8 cellular contexts compared by ENCODE assay signal in genomic region chr7:141533149-141533949, GRCh38. TPM values are rescaled to one million over a fixed set of nuclear protein-coding genes. Genes with fewer than 3 reads are reported as not detected.
A peak's percentile ranks its signal among the peaks of the same experiment; 100 is the strongest.
DNase-seq lines count a peak whose midpoint lies in the region; ATAC-seq and TF ChIP-seq lines count a peak whose summit lies in the region.

No MANE protein-coding gene starts in this region.

- no peak overlapping the region for H3K4me3 ChIP-seq in mucosa of descending colon

- peak; percentile 82 for TF ChIP-seq CTCF in mucosa of descending colon (IDR thresholded peaks at IDR 0.05)

- H3K27ac Mint-ChIP-seq in activated CD8-positive, alpha-beta memory T cell treated with anti-CD3 and anti-CD28 coated beads, Interleukin-2, amount 10 ng/mL, durations not matched to agents 7 days and 5 days: no peak overlapping the region

- DNase-seq in NK-92 treated with Interleukin-12 subunit alpha and Interleukin-12 subunit beta, amount 100 ng/mL, for 24 hours (lab: John Stamatoyannopoulos, UW): peak; percentile 6
- DNase-seq in NK-92 (lab: John Stamatoyannopoulos, UW; ENCODE audit: unreplicated experiment): no peak
- peak; percentile 58 for DNase-seq in HuH-7 (ENCODE audit: low spot score)
- DNase-seq in NOMO-1 treated with DMSO at 0.1 percent for 48 hours (lab: John Stamatoyannopoulos, UW; ENCODE audit: unreplicated experiment): peak; percentile 27
- DNase-seq in activated CD8-positive, alpha-beta memory T cell treated with anti-CD3 and anti-CD28 coated beads, Interleukin-2, amount 10 ng/mL, durations not matched to agents 7 days and 5 days: peak; percentile 63
- peak; percentile 64 for DNase-seq in epidermal melanocyte (ENCODE audit: insufficient read length, low spot score)
- DNase-seq in mucosa of descending colon: peak in 2 of 3 donors; percentile 55 to 82
- DNase-seq in stimulated activated CD8-positive, alpha-beta memory T cell treated with anti-CD3 and anti-CD28 coated beads, Interleukin-7, amount 100 ng/mL, for 1 hour (ENCODE audit: low read depth in 2 of 2): peak; percentile 17 to 24

- H3K27me3 Mint-ChIP-seq in activated CD8-positive, alpha-beta memory T cell treated with anti-CD3 and anti-CD28 coated beads, Interleukin-2, amount 10 ng/mL, durations not matched to agents 7 days and 5 days: peaks cover 28% of the 10 kb centered on the region

- H3K9me3 ChIP-seq in mucosa of descending colon: no peaks in the 10 kb centered on the region

- intact Hi-C loops in mucosa of descending colon (cut with DNase I, micrococcal nuclease): no loop called here

- no peaks in the 10 kb centered on the region for H3K36me3 Mint-ChIP-seq in activated CD8-positive, alpha-beta memory T cell treated with anti-CD3 and anti-CD28 coated beads, Interleukin-2, amount 10 ng/mL, durations not matched to agents 7 days and 5 days

- no peaks in the 10 kb centered on the region for H3K9me3 Mint-ChIP-seq in activated CD8-positive, alpha-beta memory T cell treated with anti-CD3 and anti-CD28 coated beads, Interleukin-2, amount 10 ng/mL, durations not matched to agents 7 days and 5 days (ENCODE audit: low read depth)

- ATAC-seq in activated CD8-positive, alpha-beta memory T cell treated with anti-CD3 and anti-CD28 coated beads, Interleukin-2, amount 10 ng/mL, durations not matched to agents 7 days and 5 days: peak; percentile 63
- ATAC-seq in mucosa of descending colon: peak; percentile 77

- CTCF ChIA-PET in activated CD8-positive, alpha-beta memory T cell treated with anti-CD3 and anti-CD28 coated beads, Interleukin-2, amount 10 ng/mL, durations not matched to agents 7 days and 5 days (lab: Charles Lee): interaction anchor here (0.5 to 2.8 kb wide), 27 partner anchors 9 to 522 kb away, joined by 3 to 13 read pairs (median 4); partner anchors contain the start of genes AGK, MRPS33 and WEE2

- no peaks in the 10 kb centered on the region for H3K36me3 ChIP-seq in mucosa of descending colon (ENCODE audit: low read depth)

- no peaks in the 10 kb centered on the region for H3K4me1 Mint-ChIP-seq in activated CD8-positive, alpha-beta memory T cell treated with anti-CD3 and anti-CD28 coated beads, Interleukin-2, amount 10 ng/mL, durations not matched to agents 7 days and 5 days

- no peaks in the 10 kb centered on the region for H3K4me1 ChIP-seq in mucosa of descending colon (ENCODE audit: low read depth)

- no peak overlapping the region for H3K4me3 Mint-ChIP-seq in activated CD8-positive, alpha-beta memory T cell treated with anti-CD3 and anti-CD28 coated beads, Interleukin-2, amount 10 ng/mL, durations not matched to agents 7 days and 5 days

RNA-seq across cellular contexts. Expression of gene AGK, which starts 17.9 kb away (rescaled TPM):
- 10 to 100 TPM; 45.9 to 75.8 TPM for total RNA-seq in activated CD8-positive, alpha-beta memory T cell treated with anti-CD3 and anti-CD28 coated beads, Interleukin-2, amount 10 ng/mL, durations not matched to agents 7 days and 5 days
- 10 to 100 TPM; 16.7 to 20.7 (median 17.6) TPM for total RNA-seq in mucosa of descending colon
